1 cellular context compared by ENCODE assay signal in genomic region chr15:63506537-63507035, GRCh38.
A peak's percentile ranks its signal among the peaks of the same experiment; 100 is the strongest.
TF ChIP-seq lines count a peak whose summit lies in the region.

No MANE protein-coding gene starts in this region.

TF ChIP-seq in GM12878, 131 proteins besides CTCF, POLR2A, EP300 and RAD21 (continued from another document):
- TF ChIP-seq PKNOX1 (IDR thresholded peaks at IDR 0.05) (peak; percentile 68; the same call in 1 of the 2 replicates), LARP7 (IDR thresholded peaks at IDR 0.05) (no peak)
